ENCODE assay signal across 8 cellular contexts in genomic region chr1:75725861-75726361, GRCh38. TPM values are rescaled to one million over a fixed set of nuclear protein-coding genes. Genes with fewer than 3 reads are reported as not detected.
DNase-seq lines count a peak whose midpoint lies in the region; ATAC-seq, FAIRE-seq and TF ChIP-seq lines count a peak whose summit lies in the region.

No MANE protein-coding gene starts in this region.

- POLR2A ChIA-PET in endothelial cell of umbilical vein (lab: Charles Lee): no interaction called here

- TF ChIP-seq POLR2A in endothelial cell of umbilical vein (IDR thresholded peaks at IDR 0.05; ENCODE audit: low read depth, low read length): no peak

- peak; percentile 5 for DNase-seq in GM23248
- no peak for DNase-seq in endothelial cell of umbilical vein (ENCODE audit: low read depth, low spot score)
- DNase-seq in psoas muscle: no peak
- no peak for DNase-seq in stimulated activated CD4-positive, alpha-beta T cell treated with anti-CD3 and anti-CD28 coated beads, Interleukin-15, amount 100 ng/mL, for 24 hours
- no peak for DNase-seq in Ammon's horn (ENCODE audit: low spot score)

- no peaks in the 10 kb centered on the region for H3K9me1 ChIP-seq in endothelial cell of umbilical vein (replicated peaks; ENCODE audit: control insufficient read depth, extremely low read depth, insufficient read depth, low read length)

- no peaks in the 10 kb centered on the region for H3K9me2 ChIP-seq in GM23248 (ENCODE audit: insufficient read depth)

- no peak for FAIRE-seq in endothelial cell of umbilical vein (lab: Jason Lieb, UNC)

- H3K9ac ChIP-seq in GM23248: peak overlapping the region; percentile 82
- H3K9ac ChIP-seq in OCI-LY3 (ENCODE audit: low read length): peak overlapping the region; percentile 86
- H3K9ac ChIP-seq in endothelial cell of umbilical vein (replicated peaks; ENCODE audit: extremely low read depth, insufficient read depth, low read length): no peak overlapping the region

- no peaks in the 10 kb centered on the region for H3K36me3 ChIP-seq in GM23248 (ENCODE audit: low read depth)
- no peaks in the 10 kb centered on the region for H3K36me3 ChIP-seq in OCI-LY3 (replicated peaks; ENCODE audit: low read depth, low read length)
- no peaks in the 10 kb centered on the region for H3K36me3 ChIP-seq in endothelial cell of umbilical vein (ENCODE audit: control insufficient read depth in 2 of 2, extremely low read depth in 1 of 2, insufficient read depth in 2 of 2, low read length in 2 of 2)
- H3K36me3 ChIP-seq in psoas muscle (ENCODE audit: insufficient read depth in 1 of 2, low read depth in 1 of 2): no peaks in the 10 kb centered on the region

- H4K20me1 ChIP-seq in GM23248 (ENCODE audit: insufficient read depth): no peaks in the 10 kb centered on the region
- H4K20me1 ChIP-seq in OCI-LY3 (ENCODE audit: insufficient read depth, low read length): 0 out of 2 replicates have a peak, but pooled peaks cover 3% of the 10 kb centered on the region
- H4K20me1 ChIP-seq in endothelial cell of umbilical vein (replicated peaks; ENCODE audit: control insufficient read depth, extremely low read depth, insufficient read depth, low read length): no peaks in the 10 kb centered on the region

- peaks cover 6% of the 10 kb centered on the region; the same call in 1 of the 2 replicates for H3F3A ChIP-seq in GM23248 (ENCODE audit: insufficient read depth)

- no peaks in the 10 kb centered on the region for H3K9me3 ChIP-seq in GM23248 (ENCODE audit: low read depth)
- H3K9me3 ChIP-seq in OCI-LY3 (ENCODE audit: insufficient read depth, low read length): no peaks in the 10 kb centered on the region
- no peaks in the 10 kb centered on the region for H3K9me3 ChIP-seq in endothelial cell of umbilical vein (replicated peaks; ENCODE audit: control insufficient read depth, insufficient read depth, low read length)
- no peaks in the 10 kb centered on the region for H3K9me3 ChIP-seq in psoas muscle

- ATAC-seq in psoas muscle (no peak), GM19463 (IDR thresholded peaks at IDR 0.05; ENCODE audit: unreplicated experiment) (no peak), HG03520 (IDR thresholded peaks at IDR 0.05; ENCODE audit: unreplicated experiment) (no peak)

- no peaks in the 10 kb centered on the region for H3K27me3 ChIP-seq in GM23248 (replicated peaks; ENCODE audit: insufficient read depth)
- H3K27me3 ChIP-seq in OCI-LY3 (ENCODE audit: low read depth, low read length): no peaks in the 10 kb centered on the region
- H3K27me3 ChIP-seq in endothelial cell of umbilical vein (ENCODE audit: control insufficient read depth in 2 of 2, insufficient read depth in 2 of 2, low read length in 2 of 2): no peaks in the 10 kb centered on the region
- H3K27me3 ChIP-seq in psoas muscle (ENCODE audit: insufficient read depth in 3 of 3, low read length in 2 of 3): no peaks in the 10 kb centered on the region

- H3K4me2 ChIP-seq in GM23248 (ENCODE audit: unreplicated experiment): peak overlapping the region; percentile 94
- H3K4me2 ChIP-seq in OCI-LY3 (ENCODE audit: low read length): peak overlapping the region; percentile 77
- peak overlapping the region; percentile 100 for H3K4me2 ChIP-seq in endothelial cell of umbilical vein (ENCODE audit: insufficient read depth, low read length)

- H3K4me3 ChIP-seq in GM23248 (peak overlapping the region; percentile 93), OCI-LY3 (ENCODE audit: low read length) (peak overlapping the region; percentile 99), endothelial cell of umbilical vein (replicated peaks in 1 of 3; ENCODE audit: insufficient read depth in 1 of 3, low read depth in 1 of 3, low read length in 3 of 3) (peak overlapping the region in 1 of 3 experiments; percentile 99), psoas muscle (peak overlapping the region; percentile 96)

- 61 to 67% methylated on average over 11 of the region's 11 CpGs for WGBS in GM23248 (ENCODE audit: low coverage in 1 of 2, low lambda C conversion rate in 2 of 2, missing lambda C conversion rate in 2 of 2), 2 experiments
- WGBS in psoas muscle, 3 donors: 25 to 36% (median 30%) methylated on average over 11 of the region's 11 CpGs

- intact Hi-C loops in endothelial cell of umbilical vein (cut with micrococcal nuclease) (loop anchor here (2.0 to 10.0 kb wide), 2 partner anchors 39 to 991 kb away; partner anchors contain the start of genes CRYZ and TYW3), psoas muscle (cut with DNase I) (no loop called here)

- CTCF ChIA-PET in endothelial cell of umbilical vein (lab: Charles Lee): interaction anchor here (1.2 kb wide), 1 partner anchor 493 kb away, joined by 3 read pairs; no protein-coding TSS in a partner anchor

- H3K79me2 ChIP-seq in GM23248 (ENCODE audit: insufficient read depth): peaks cover 63% of the 10 kb centered on the region
- H3K79me2 ChIP-seq in OCI-LY3 (ENCODE audit: low read length): peaks cover 27% of the 10 kb centered on the region
- H3K79me2 ChIP-seq in endothelial cell of umbilical vein (ENCODE audit: control insufficient read depth, insufficient read depth, low read length): peaks cover 28% of the 10 kb centered on the region

- H3K4me1 ChIP-seq in GM23248 (ENCODE audit: insufficient read depth) (0 out of 2 replicates have a peak, but pooled peaks cover 7% of the 10 kb centered on the region), OCI-LY3 (ENCODE audit: low read length) (peaks cover 38% of the 10 kb centered on the region), endothelial cell of umbilical vein (ENCODE audit: control insufficient read depth, extremely low read depth, insufficient read depth, low read length) (peaks cover 15% of the 10 kb centered on the region), psoas muscle (peaks cover 32% of the 10 kb centered on the region)

- peak overlapping the region; percentile 61 for H3K27ac ChIP-seq in GM23248
- H3K27ac ChIP-seq in OCI-LY3 (ENCODE audit: low read length): no peak overlapping the region
- no peak overlapping the region for H3K27ac ChIP-seq in endothelial cell of umbilical vein (ENCODE audit: insufficient read depth, low read depth, low read length)
- H3K27ac ChIP-seq in psoas muscle: peak overlapping the region; percentile 92

- dilution Hi-C loops in endothelial cell of umbilical vein (cut with MboI; ENCODE audit: extremely low pct_ligation_motif_present, low sequenced_read_pairs): no loop called here

- TF ChIP-seq CTCF in OCI-LY3 (IDR thresholded peaks at IDR 0.05; ENCODE audit: low read depth, low read length): no peak
- TF ChIP-seq CTCF in endothelial cell of umbilical vein (IDR thresholded peaks at IDR 0.05; ENCODE audit: extremely low read depth in 1 of 2, insufficient read depth in 1 of 2, low read depth in 1 of 2, low read length in 2 of 2): no peak
- no peak for TF ChIP-seq CTCF in psoas muscle (IDR thresholded peaks at IDR 0.05)

- in situ Hi-C loops in GM23248 (cut with MboI): no loop called here

- BruUV-seq in endothelial cell of umbilical vein (replicated peaks; lab: Mats Ljungman, UMichigan): no TSS peak

- H2AFZ ChIP-seq in GM23248 (peak overlapping the region; percentile 96), OCI-LY3 (ENCODE audit: low read depth, low read length) (no peak overlapping the region), endothelial cell of umbilical vein (ENCODE audit: low read depth, low read length) (no peak overlapping the region)

TF ChIP-seq in endothelial cell of umbilical vein, 7 proteins besides CTCF, POLR2A, EP300 and RAD21:
- no peak for TF ChIP-seq FOS (IDR thresholded peaks at IDR 0.05; ENCODE audit: borderline replicate concordance, insufficient read depth, low read length)
- TF ChIP-seq MAX (IDR thresholded peaks at IDR 0.05; ENCODE audit: insufficient read depth, insufficient read length): no peak

RNA-seq across cellular contexts. Expression of gene ACADM, which starts 1.4 kb away (rescaled TPM):
- 29.5 and 32.6 TPM in 2 replicates for total RNA-seq in GM23248 (2014; rRNA removed; shearing (Covaris generic))
- polyA plus RNA-seq in GM23248 (2016; fragmentation: Nextera tagmentation; extraction: Ambion mirVana): 32.7 and 37.5 TPM in 2 replicates
- total RNA-seq in endothelial cell of umbilical vein: 32.5 and 40.4 TPM in 2 replicates
- 6.1 and 10.8 TPM in 2 replicates for polyA plus RNA-seq in endothelial cell of umbilical vein
- 17.0 and 17.2 TPM in 2 replicates for polyA plus RNA-seq in endothelial cell of umbilical vein (2011; cell fraction: cytosol; rRNA removed)
- polyA plus RNA-seq in endothelial cell of umbilical vein (2011; cell fraction: nucleus; rRNA removed): 19.8 and 26.5 TPM in 2 replicates
- 31.2 and 45.5 TPM in 2 replicates for polyA plus RNA-seq in endothelial cell of umbilical vein (2012)
- 15.6 and 21.9 TPM in 2 replicates for polyA minus RNA-seq in endothelial cell of umbilical vein
- polyA minus RNA-seq in endothelial cell of umbilical vein (2011; cell fraction: cytosol; rRNA and poly(A)+ RNA removed): 9.0 TPM
- polyA minus RNA-seq in endothelial cell of umbilical vein (2011; cell fraction: nucleus; rRNA and poly(A)+ RNA removed): 17.9 and 23.1 TPM in 2 replicates
- total RNA-seq in psoas muscle: 100 to 1,000 TPM; 156 to 203 (median 171) TPM
- polyA plus RNA-seq in psoas muscle: 100 to 1,000 TPM; 101 to 226 (median 149) TPM

Comparison
In these comparisons a context has a peak if more than half of its experiments do, and no peak if none do; other contexts are left out.
1. H3K27ac ChIP-seq: peak in GM23248 (single experiment) and psoas muscle (single experiment); none in OCI-LY3 (single experiment) and endothelial cell of umbilical vein (single experiment).
2. Peak in every context shown above with its lines, with median percentiles within 50 percentile points of each other: H3K4me2 ChIP-seq.